In genomic region chr20:17971571-17972013, GRCh38 we compare ENCODE assay signal across 8 cellular contexts. TPM values are rescaled to one million over a fixed set of nuclear protein-coding genes. Genes with fewer than 3 reads are reported as not detected.
DNase-seq lines count a peak whose midpoint lies in the region; ATAC-seq, FAIRE-seq and TF ChIP-seq lines count a peak whose summit lies in the region.

No MANE protein-coding gene starts in this region.

- no peak for TF ChIP-seq POLR2A in HepG2 (IDR thresholded peaks at IDR 0.05; ENCODE audit: insufficient read depth in 1 of 2, low read depth in 2 of 2, low read length in 2 of 2)

- CTCF ChIA-PET in HepG2 (lab: Yijun Ruan, JAX; ENCODE audit: low intra/inter-chr PET ratio, low total read pairs): no interaction called here

- no peaks in the 10 kb centered on the region for H3K9me3 ChIP-seq in HepG2 (ENCODE audit: low read length)

- DNase-seq in AG09309 (ENCODE audit: low read depth) (no peak), HL-60 (ENCODE audit: low read depth in 1 of 2, low spot score in 1 of 2) (no peak), astrocyte of the spinal cord (ENCODE audit: low read depth, low spot score) (peak; percentile 78), HepG2 (ENCODE audit: low spot score) (peak; percentile 80)

- H4K20me1 ChIP-seq in HepG2 (ENCODE audit: insufficient read depth, low read length): peaks cover 7% of the 10 kb centered on the region

- intact Hi-C loops in HepG2 (cut with micrococcal nuclease; ENCODE audit: unreplicated experiment): no loop called here

- 8% methylated on average over 7 of the region's 7 CpGs for WGBS in HepG2 (ENCODE audit: low lambda C conversion rate)

- ATAC-seq in HepG2: peak; percentile 10; the same call in 2 of the 3 replicates
- no peak for ATAC-seq in GM21737 (IDR thresholded peaks at IDR 0.05; ENCODE audit: unreplicated experiment)
- no peak for ATAC-seq in HG03457 (IDR thresholded peaks at IDR 0.05; ENCODE audit: unreplicated experiment)
- no peak for ATAC-seq in HG02642 (IDR thresholded peaks at IDR 0.05; ENCODE audit: poor library complexity, unreplicated experiment)
- no peak for ATAC-seq in GM19463 (IDR thresholded peaks at IDR 0.05; ENCODE audit: unreplicated experiment)

- POLR2A ChIA-PET in HepG2 (lab: Yijun Ruan, JAX): interaction anchor here (0.6 to 7.3 kb wide), 5 partner anchors 13 to 317 kb away, joined by 3 to 114 read pairs (median 5); partner anchors contain the start of gene ZNF133

- no TSS peak for BruUV-seq in HepG2 (replicated peaks; lab: Mats Ljungman, UMichigan)

- H3K79me2 ChIP-seq in HepG2 (ENCODE audit: insufficient read depth, low read length): peaks cover 95% of the 10 kb centered on the region

- no peak for TF ChIP-seq EP300 in HepG2 (IDR thresholded peaks at IDR 0.05; ENCODE audit: low read depth in 2 of 2, low read length in 2 of 2)
- TF ChIP-seq EP300 in HepG2 (CRISPR knock-in tag; IDR thresholded peaks at IDR 0.05; ENCODE audit: borderline replicate concordance): no peak

- H3K4me3 ChIP-seq in AG09309 (ENCODE audit: control insufficient read depth, low read depth, low read length) (peak overlapping the region; percentile 23), HL-60 (replicated peaks; ENCODE audit: insufficient read depth, low read length) (peak overlapping the region; percentile 57), astrocyte of the spinal cord (ENCODE audit: low read depth, low read length) (peak overlapping the region; percentile 90), HepG2 (replicated peaks in 1 of 3; ENCODE audit: insufficient read depth in 1 of 3, low read depth in 2 of 3, low read length in 3 of 3) (peak overlapping the region; percentile 82 to 89 (median 89))

- H3K4me2 ChIP-seq in HepG2 (ENCODE audit: low read depth, low read length): peak overlapping the region; percentile 85

- no peak overlapping the region for H2AFZ ChIP-seq in HepG2 (ENCODE audit: low read length)

- TF ChIP-seq RAD21 in HepG2 (CRISPR knock-in tag; IDR thresholded peaks at IDR 0.05): no peak

- peaks cover 58% of the 10 kb centered on the region for H3K4me1 ChIP-seq in HepG2 (ENCODE audit: insufficient read depth, low read length)

- TF ChIP-seq CTCF in AG09309 (IDR thresholded peaks at IDR 0.05; ENCODE audit: control insufficient read depth, insufficient read depth, low read depth, low read length, missing control alignments) (no peak), HL-60 (IDR thresholded peaks at IDR 0.05; ENCODE audit: insufficient read depth, low read length) (no peak), astrocyte of the spinal cord (IDR thresholded peaks at IDR 0.05; ENCODE audit: low read depth, low read length) (no peak), HepG2 (CRISPR knock-in tag; IDR thresholded peaks at IDR 0.05) (no peak)

- H3K27me3 ChIP-seq in HL-60 (ENCODE audit: insufficient read depth, poor library complexity, severe bottlenecking) (no peaks in the 10 kb centered on the region), HepG2 (ENCODE audit: control insufficient read depth in 1 of 2, insufficient read depth in 2 of 2, low read length in 2 of 2) (no peaks in the 10 kb centered on the region; a peak in 1 of 5 replicates)

- no peak for FAIRE-seq in HepG2 (lab: Jason Lieb, UNC)

- H3K36me3 ChIP-seq in HepG2 (replicated peaks in 1 of 2; ENCODE audit: control insufficient read depth in 1 of 2, insufficient read depth in 2 of 2, low read length in 2 of 2): peaks cover 5 to 15% of the 10 kb centered on the region in 2 experiments

- H3K9ac ChIP-seq in HepG2 (ENCODE audit: insufficient read depth, low read depth, low read length): peak overlapping the region; percentile 99

- H3K27ac ChIP-seq in HL-60 (replicated peaks): peak overlapping the region; percentile 99
- H3K27ac ChIP-seq in HepG2 (ENCODE audit: extremely low read length, insufficient read depth, low read length): peak overlapping the region; percentile 97

- in situ Hi-C loops in astrocyte of the spinal cord (cut with HindIII; ENCODE audit: low sequenced_read_pairs): no loop called here
- in situ Hi-C loops in HepG2 (cut with HindIII; ENCODE audit: extremely low pct_ligation_motif_present, low pct_unique_long_range_greater_than_20kb): no loop called here

TF ChIP-seq in HepG2, 621 proteins besides CTCF, POLR2A, EP300 and RAD21 (continues in another document):
- no peak for TF ChIP-seq ZEB1 (IDR thresholded peaks at IDR 0.05; ENCODE audit: insufficient replicate concordance, low read depth)
- TF ChIP-seq SKI (IDR thresholded peaks at IDR 0.05; ENCODE audit: partially characterized antibody): no peak
- no peak for TF ChIP-seq GMEB1 (CRISPR knock-in tag; IDR thresholded peaks at IDR 0.05; ENCODE audit: borderline replicate concordance)

RNA-seq across cellular contexts. Expression of gene MGME1, which starts 2.8 kb away (rescaled TPM):
- 66.6 and 79.5 TPM in 2 replicates for total RNA-seq in HepG2 (2016; rRNA removed; fragmentation: Illumina TruSeq; extraction: Trizol)
- total RNA-seq in HepG2 (2016; cell fraction: cytosol; rRNA removed; fragmentation: Illumina TruSeq; extraction: Trizol; ENCODE audit: low read depth): 15.1 and 18.2 TPM in 2 replicates
- total RNA-seq in HepG2 (2016; cell fraction: insoluble cytoplasmic fraction; rRNA removed; fragmentation: Illumina TruSeq; extraction: Trizol): 62.8 and 78.1 TPM in 2 replicates
- 41.7 and 44.4 TPM in 2 replicates for total RNA-seq in HepG2 (2016; cell fraction: membrane; rRNA removed; fragmentation: Illumina TruSeq; extraction: Trizol)
- 67.8 and 71.1 TPM in 2 replicates for total RNA-seq in HepG2 (2016; cell fraction: nucleus; rRNA removed; fragmentation: Illumina TruSeq; extraction: Trizol)
- 24.8 and 36.7 TPM in 2 replicates for polyA plus RNA-seq in HepG2 (2011; rRNA removed)
- 17.2 and 20.9 TPM in 2 replicates for polyA plus RNA-seq in HepG2 (2011; cell fraction: cytosol; rRNA removed)
- polyA plus RNA-seq in HepG2 (2011; cell fraction: nucleus; rRNA removed): 18.4 and 19.3 TPM in 2 replicates
- 31.5 and 47.5 TPM in 2 replicates for polyA plus RNA-seq in HepG2 (2012)
- 14.4 and 14.8 TPM in 2 replicates for polyA plus RNA-seq in HepG2 (2016; cell fraction: cytosol; fragmentation: Illumina TruSeq; extraction: Trizol; ENCODE audit: low read depth)
- 84.4 and 86.8 TPM in 2 replicates for polyA plus RNA-seq in HepG2 (2016; cell fraction: insoluble cytoplasmic fraction; fragmentation: Illumina TruSeq; extraction: Trizol; ENCODE audit: low read depth)
- 29.4 and 31.2 TPM in 2 replicates for polyA plus RNA-seq in HepG2 (2016; cell fraction: membrane; fragmentation: Illumina TruSeq; extraction: Trizol; ENCODE audit: low read depth)
- polyA plus RNA-seq in HepG2 (2016; cell fraction: nucleus; fragmentation: Illumina TruSeq; extraction: Trizol; ENCODE audit: insufficient read depth, low read depth): 117 TPM in 2 replicates
- polyA minus RNA-seq in HepG2 (2011; rRNA and poly(A)+ RNA removed; ENCODE audit: low replicate concordance): 14.2 and 14.9 TPM in 2 replicates
- polyA minus RNA-seq in HepG2 (2011; cell fraction: cytosol; rRNA and poly(A)+ RNA removed): 30.8 and 31.4 TPM in 2 replicates
- 48.9 and 53.8 TPM in 2 replicates for polyA minus RNA-seq in HepG2 (2011; cell fraction: nucleus; rRNA and poly(A)+ RNA removed)

RNA-seq across cellular contexts. Expression of gene SNX5, which starts 3.0 kb away (rescaled TPM):
- total RNA-seq in HepG2 (2016; rRNA removed; fragmentation: Illumina TruSeq; extraction: Trizol): 1,040 and 1,306 TPM in 2 replicates
- total RNA-seq in HepG2 (2016; cell fraction: cytosol; rRNA removed; fragmentation: Illumina TruSeq; extraction: Trizol; ENCODE audit: low read depth): 667 and 747 TPM in 2 replicates
- 1,050 and 1,299 TPM in 2 replicates for total RNA-seq in HepG2 (2016; cell fraction: insoluble cytoplasmic fraction; rRNA removed; fragmentation: Illumina TruSeq; extraction: Trizol)
- total RNA-seq in HepG2 (2016; cell fraction: membrane; rRNA removed; fragmentation: Illumina TruSeq; extraction: Trizol): 1,275 and 1,485 TPM in 2 replicates
- total RNA-seq in HepG2 (2016; cell fraction: nucleus; rRNA removed; fragmentation: Illumina TruSeq; extraction: Trizol): 908 and 989 TPM in 2 replicates
- 448 and 664 TPM in 2 replicates for polyA plus RNA-seq in HepG2 (2011; rRNA removed)
- 385 and 413 TPM in 2 replicates for polyA plus RNA-seq in HepG2 (2011; cell fraction: cytosol; rRNA removed)
- polyA plus RNA-seq in HepG2 (2011; cell fraction: nucleus; rRNA removed): 462 and 532 TPM in 2 replicates
- 554 and 823 TPM in 2 replicates for polyA plus RNA-seq in HepG2 (2012)
- 567 and 609 TPM in 2 replicates for polyA plus RNA-seq in HepG2 (2016; cell fraction: cytosol; fragmentation: Illumina TruSeq; extraction: Trizol; ENCODE audit: low read depth)
- 1,268 and 1,299 TPM in 2 replicates for polyA plus RNA-seq in HepG2 (2016; cell fraction: insoluble cytoplasmic fraction; fragmentation: Illumina TruSeq; extraction: Trizol; ENCODE audit: low read depth)
- 1,062 and 1,196 TPM in 2 replicates for polyA plus RNA-seq in HepG2 (2016; cell fraction: membrane; fragmentation: Illumina TruSeq; extraction: Trizol; ENCODE audit: low read depth)
- 1,466 and 1,524 TPM in 2 replicates for polyA plus RNA-seq in HepG2 (2016; cell fraction: nucleus; fragmentation: Illumina TruSeq; extraction: Trizol; ENCODE audit: insufficient read depth, low read depth)
- 79.2 and 575 TPM in 2 replicates for polyA minus RNA-seq in HepG2 (2011; rRNA and poly(A)+ RNA removed; ENCODE audit: low replicate concordance)
- 326 and 349 TPM in 2 replicates for polyA minus RNA-seq in HepG2 (2011; cell fraction: cytosol; rRNA and poly(A)+ RNA removed)
- 855 and 898 TPM in 2 replicates for polyA minus RNA-seq in HepG2 (2011; cell fraction: nucleus; rRNA and poly(A)+ RNA removed)

Comparison
In these comparisons a context has a peak if more than half of its experiments do, and no peak if none do; other contexts are left out.
1. DNase-seq: peak in astrocyte of the spinal cord (single experiment) and HepG2 (single experiment); none in AG09309 (single experiment) and HL-60 (0 of 2).
2. H3K4me3 ChIP-seq: peak in every context shown above with its lines; median percentile 90 in astrocyte of the spinal cord; 89 in HepG2; 57 in HL-60; 23 in AG09309.